ENCODE assay signal across 1 cellular context in the genomic region with DNA sequence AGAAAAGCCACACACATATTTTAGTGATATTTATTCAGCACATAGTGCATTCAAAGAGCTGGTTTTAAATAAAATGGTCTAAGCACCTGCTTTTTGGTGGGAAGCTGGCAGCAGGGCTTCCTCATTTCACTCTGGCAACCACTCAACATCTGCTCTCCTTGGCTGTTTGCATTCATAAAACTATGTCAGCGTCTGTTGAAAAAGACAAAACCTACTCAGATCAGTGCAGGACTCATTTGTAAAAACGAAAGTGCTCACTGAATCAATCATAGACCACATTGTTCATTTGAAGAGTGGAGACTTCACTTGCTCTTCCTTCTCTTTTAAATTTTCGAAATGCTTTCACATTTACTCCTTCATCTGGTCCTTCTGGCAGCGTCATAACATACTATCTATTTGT.
TF ChIP-seq lines count a peak whose summit lies in the region.

No MANE protein-coding gene starts in this region.

TF ChIP-seq in HepG2, 621 proteins besides CTCF, POLR2A, EP300 and RAD21 (continued from another document):
- TF ChIP-seq, protein P1, sequence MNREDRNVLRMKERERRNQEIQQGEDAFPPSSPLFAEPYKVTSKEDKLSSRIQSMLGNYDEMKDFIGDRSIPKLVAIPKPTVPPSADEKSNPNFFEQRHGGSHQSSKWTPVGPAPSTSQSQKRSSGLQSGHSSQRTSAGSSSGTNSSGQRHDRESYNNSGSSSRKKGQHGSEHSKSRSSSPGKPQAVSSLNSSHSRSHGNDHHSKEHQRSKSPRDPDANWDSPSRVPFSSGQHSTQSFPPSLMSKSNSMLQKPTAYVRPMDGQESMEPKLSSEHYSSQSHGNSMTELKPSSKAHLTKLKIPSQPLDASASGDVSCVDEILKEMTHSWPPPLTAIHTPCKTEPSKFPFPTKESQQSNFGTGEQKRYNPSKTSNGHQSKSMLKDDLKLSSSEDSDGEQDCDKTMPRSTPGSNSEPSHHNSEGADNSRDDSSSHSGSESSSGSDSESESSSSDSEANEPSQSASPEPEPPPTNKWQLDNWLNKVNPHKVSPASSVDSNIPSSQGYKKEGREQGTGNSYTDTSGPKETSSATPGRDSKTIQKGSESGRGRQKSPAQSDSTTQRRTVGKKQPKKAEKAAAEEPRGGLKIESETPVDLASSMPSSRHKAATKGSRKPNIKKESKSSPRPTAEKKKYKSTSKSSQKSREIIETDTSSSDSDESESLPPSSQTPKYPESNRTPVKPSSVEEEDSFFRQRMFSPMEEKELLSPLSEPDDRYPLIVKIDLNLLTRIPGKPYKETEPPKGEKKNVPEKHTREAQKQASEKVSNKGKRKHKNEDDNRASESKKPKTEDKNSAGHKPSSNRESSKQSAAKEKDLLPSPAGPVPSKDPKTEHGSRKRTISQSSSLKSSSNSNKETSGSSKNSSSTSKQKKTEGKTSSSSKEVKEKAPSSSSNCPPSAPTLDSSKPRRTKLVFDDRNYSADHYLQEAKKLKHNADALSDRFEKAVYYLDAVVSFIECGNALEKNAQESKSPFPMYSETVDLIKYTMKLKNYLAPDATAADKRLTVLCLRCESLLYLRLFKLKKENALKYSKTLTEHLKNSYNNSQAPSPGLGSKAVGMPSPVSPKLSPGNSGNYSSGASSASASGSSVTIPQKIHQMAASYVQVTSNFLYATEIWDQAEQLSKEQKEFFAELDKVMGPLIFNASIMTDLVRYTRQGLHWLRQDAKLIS (CRISPR knock-in tag; IDR thresholded peaks at IDR 0.05), result no peak
- TF ChIP-seq, protein P2, sequence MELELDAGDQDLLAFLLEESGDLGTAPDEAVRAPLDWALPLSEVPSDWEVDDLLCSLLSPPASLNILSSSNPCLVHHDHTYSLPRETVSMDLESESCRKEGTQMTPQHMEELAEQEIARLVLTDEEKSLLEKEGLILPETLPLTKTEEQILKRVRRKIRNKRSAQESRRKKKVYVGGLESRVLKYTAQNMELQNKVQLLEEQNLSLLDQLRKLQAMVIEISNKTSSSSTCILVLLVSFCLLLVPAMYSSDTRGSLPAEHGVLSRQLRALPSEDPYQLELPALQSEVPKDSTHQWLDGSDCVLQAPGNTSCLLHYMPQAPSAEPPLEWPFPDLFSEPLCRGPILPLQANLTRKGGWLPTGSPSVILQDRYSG (CRISPR knock-in tag; IDR thresholded peaks at IDR 0.05), result no peak
- TF ChIP-seq, protein P3, sequence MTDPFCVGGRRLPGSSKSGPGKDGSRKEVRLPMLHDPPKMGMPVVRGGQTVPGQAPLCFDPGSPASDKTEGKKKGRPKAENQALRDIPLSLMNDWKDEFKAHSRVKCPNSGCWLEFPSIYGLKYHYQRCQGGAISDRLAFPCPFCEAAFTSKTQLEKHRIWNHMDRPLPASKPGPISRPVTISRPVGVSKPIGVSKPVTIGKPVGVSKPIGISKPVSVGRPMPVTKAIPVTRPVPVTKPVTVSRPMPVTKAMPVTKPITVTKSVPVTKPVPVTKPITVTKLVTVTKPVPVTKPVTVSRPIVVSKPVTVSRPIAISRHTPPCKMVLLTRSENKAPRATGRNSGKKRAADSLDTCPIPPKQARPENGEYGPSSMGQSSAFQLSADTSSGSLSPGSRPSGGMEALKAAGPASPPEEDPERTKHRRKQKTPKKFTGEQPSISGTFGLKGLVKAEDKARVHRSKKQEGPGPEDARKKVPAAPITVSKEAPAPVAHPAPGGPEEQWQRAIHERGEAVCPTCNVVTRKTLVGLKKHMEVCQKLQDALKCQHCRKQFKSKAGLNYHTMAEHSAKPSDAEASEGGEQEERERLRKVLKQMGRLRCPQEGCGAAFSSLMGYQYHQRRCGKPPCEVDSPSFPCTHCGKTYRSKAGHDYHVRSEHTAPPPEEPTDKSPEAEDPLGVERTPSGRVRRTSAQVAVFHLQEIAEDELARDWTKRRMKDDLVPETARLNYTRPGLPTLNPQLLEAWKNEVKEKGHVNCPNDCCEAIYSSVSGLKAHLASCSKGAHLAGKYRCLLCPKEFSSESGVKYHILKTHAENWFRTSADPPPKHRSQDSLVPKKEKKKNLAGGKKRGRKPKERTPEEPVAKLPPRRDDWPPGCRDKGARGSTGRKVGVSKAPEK (CRISPR knock-in tag; IDR thresholded peaks at IDR 0.05; ENCODE audit: borderline replicate concordance), result no peak
- no peak for TF ChIP-seq IRX3 (CRISPR knock-in tag; IDR thresholded peaks at IDR 0.05; ENCODE audit: borderline replicate concordance, low read depth)
- no peak for TF ChIP-seq KMT2B (CRISPR knock-in tag; IDR thresholded peaks at IDR 0.05)
- TF ChIP-seq, protein P4, sequence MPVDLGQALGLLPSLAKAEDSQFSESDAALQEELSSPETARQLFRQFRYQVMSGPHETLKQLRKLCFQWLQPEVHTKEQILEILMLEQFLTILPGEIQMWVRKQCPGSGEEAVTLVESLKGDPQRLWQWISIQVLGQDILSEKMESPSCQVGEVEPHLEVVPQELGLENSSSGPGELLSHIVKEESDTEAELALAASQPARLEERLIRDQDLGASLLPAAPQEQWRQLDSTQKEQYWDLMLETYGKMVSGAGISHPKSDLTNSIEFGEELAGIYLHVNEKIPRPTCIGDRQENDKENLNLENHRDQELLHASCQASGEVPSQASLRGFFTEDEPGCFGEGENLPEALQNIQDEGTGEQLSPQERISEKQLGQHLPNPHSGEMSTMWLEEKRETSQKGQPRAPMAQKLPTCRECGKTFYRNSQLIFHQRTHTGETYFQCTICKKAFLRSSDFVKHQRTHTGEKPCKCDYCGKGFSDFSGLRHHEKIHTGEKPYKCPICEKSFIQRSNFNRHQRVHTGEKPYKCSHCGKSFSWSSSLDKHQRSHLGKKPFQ (CRISPR knock-in tag; IDR thresholded peaks at IDR 0.05; ENCODE audit: insufficient replicate concordance), result no peak
